Comparison of ENCODE assay signal across 12 cellular contexts in genomic region chr2:77087987-77088414, GRCh38.
"Had no signal": no experiment of that assay in that cellular context is flagged by ENCODE, and none has a peak within 500 bp of the region (broad histone marks: within the 10 kb centered on the region; RNA-seq: fewer than 3 reads in every experiment).

No MANE protein-coding gene starts in this region.

- H3K27ac Mint-ChIP-seq: activated B cell treated with CpG ODN at 0.5 μM for 24 hours; activated naive CD4-positive, alpha-beta T cell treated with anti-CD3 and anti-CD28 coated beads, Interleukin-2, amount 50 U/mL, for 72 hours; brain; effector memory CD8-positive, alpha-beta T cell; T-helper 1 cell treated with Interleukin-12 subunit alpha and Interleukin-12 subunit beta and Interleukin-4 antibody, amounts not matched to agents 30 μg/mL and 1 μg/mL, for 36 hours had no signal

- H3K27me3 Mint-ChIP-seq: brain; effector memory CD8-positive, alpha-beta T cell had no signal

- H3K4me3 Mint-ChIP-seq: activated B cell treated with CpG ODN at 0.5 μM for 24 hours; effector memory CD8-positive, alpha-beta T cell; T-helper 1 cell treated with Interleukin-12 subunit alpha and Interleukin-12 subunit beta and Interleukin-4 antibody, amounts not matched to agents 30 μg/mL and 1 μg/mL, for 36 hours had no signal

- DNase-seq: activated B cell treated with CpG ODN at 0.5 μM for 24 hours; activated CD4-positive, alpha-beta T cell treated with anti-CD3 and anti-CD28 coated beads, Interleukin-2, amount 50 U/mL, for 1 hour; activated T-cell treated with anti-CD3 and anti-CD28 coated beads for 4 hours; amygdala; effector memory CD8-positive, alpha-beta T cell; erythroblast; kidney; thyroid gland had no signal

- H3K4me3 ChIP-seq: thyroid gland, vagina had no signal

- ATAC-seq: activated naive CD4-positive, alpha-beta T cell treated with anti-CD3 and anti-CD28 coated beads, Interleukin-2, amount 50 U/mL, for 72 hours; effector memory CD8-positive, alpha-beta T cell had no signal

- H3K4me1 ChIP-seq: thyroid gland, vagina had no signal

- H3K27me3 ChIP-seq: thyroid gland, vagina had no signal

- H3K4me1 Mint-ChIP-seq: activated B cell treated with CpG ODN at 0.5 μM for 24 hours had no signal

- H3K9me3 ChIP-seq: thyroid gland, vagina had no signal

- H3K36me3 ChIP-seq: thyroid gland, vagina had no signal

- H3K36me3 Mint-ChIP-seq: brain had no signal

- H3K27ac ChIP-seq: thyroid gland, vagina had no signal
